ENCODE assay signal across 22 cellular contexts in the genomic region with DNA sequence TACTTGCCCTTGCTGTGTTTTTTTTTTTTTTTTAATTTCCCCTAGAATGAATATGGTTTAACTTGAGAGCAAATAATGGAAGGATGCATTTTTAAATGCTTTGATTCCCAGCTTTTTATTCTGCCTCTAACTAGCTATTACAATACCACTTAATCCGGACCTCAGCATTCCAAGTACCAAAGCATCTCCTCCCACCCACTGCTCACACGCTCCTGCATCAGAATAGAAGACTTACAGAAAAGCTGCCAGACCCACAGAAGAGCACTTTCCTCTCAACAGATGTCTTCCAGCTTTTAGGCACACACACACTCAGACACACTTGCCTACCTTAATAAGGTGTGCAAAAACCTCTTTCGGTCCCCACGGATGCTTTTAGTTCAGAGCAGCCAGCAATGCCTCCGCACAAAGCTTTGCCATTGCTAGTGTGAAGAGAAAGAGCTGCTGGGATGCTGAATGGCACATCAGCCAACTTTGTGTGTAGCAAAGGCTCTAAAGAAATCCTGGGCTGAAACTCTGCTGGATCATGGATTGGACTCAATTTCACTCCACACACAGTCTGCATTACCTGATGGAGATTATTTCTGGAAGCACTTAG.
A peak's percentile ranks its signal among the peaks of the same experiment; 100 is the strongest.
DNase-seq lines count a peak whose midpoint lies in the region; TF ChIP-seq lines count a peak whose summit lies in the region.
"Had no signal": no experiment of that assay in that cellular context is flagged by ENCODE, and none has a peak within 500 bp of the region (broad histone marks: within the 10 kb centered on the region; RNA-seq: fewer than 3 reads in every experiment).

No MANE protein-coding gene starts in this region.

- CTCF ChIA-PET in activated CD4-positive, alpha-beta memory T cell treated with anti-CD3 and anti-CD28 coated beads, Interleukin-2, amount 10 ng/mL, durations not matched to agents 7 days and 5 days (lab: Charles Lee): no interaction called here

- H3K4me1 Mint-ChIP-seq in brain: peaks cover 24% of the 10 kb centered on the region
- H3K4me1 Mint-ChIP-seq in activated CD4-positive, alpha-beta memory T cell treated with anti-CD3 and anti-CD28 coated beads, Interleukin-2, amount 10 ng/mL, durations not matched to agents 7 days and 5 days: no peaks in the 10 kb centered on the region
- H3K4me1 Mint-ChIP-seq: activated naive CD4-positive, alpha-beta T cell treated with anti-CD3 and anti-CD28 coated beads, Interleukin-2, amount 50 U/mL, for 24 hours had no signal

- H3K36me3 Mint-ChIP-seq in brain: no peaks in the 10 kb centered on the region
- H3K36me3 Mint-ChIP-seq in activated CD4-positive, alpha-beta memory T cell treated with anti-CD3 and anti-CD28 coated beads, Interleukin-2, amount 10 ng/mL, durations not matched to agents 7 days and 5 days (ENCODE audit: low read depth): no peaks in the 10 kb centered on the region
- H3K36me3 Mint-ChIP-seq: activated naive CD4-positive, alpha-beta T cell treated with anti-CD3 and anti-CD28 coated beads, Interleukin-2, amount 50 U/mL, for 24 hours had no signal

- H3K9me3 ChIP-seq in HUES64 (ENCODE audit: insufficient read depth, low read depth, low read length): no peaks in the 10 kb centered on the region
- H3K9me3 ChIP-seq: sigmoid colon, SJCRH30, transverse colon had no signal

- WGBS in HUES64: 13% methylated on average over 5 of the region's 5 CpGs

- peak overlapping the region; percentile 80 to 98 (median 84) for H3K27ac Mint-ChIP-seq in brain
- no peak overlapping the region for H3K27ac Mint-ChIP-seq in activated CD4-positive, alpha-beta memory T cell treated with anti-CD3 and anti-CD28 coated beads, Interleukin-2, amount 10 ng/mL, durations not matched to agents 7 days and 5 days
- H3K27ac Mint-ChIP-seq: activated CD8-positive, alpha-beta T cell treated with anti-CD3 and anti-CD28 coated beads, Interleukin-2, amount 10 ng/mL, durations not matched to agents 7 days and 5 days; activated naive CD4-positive, alpha-beta T cell treated with anti-CD3 and anti-CD28 coated beads, Interleukin-2, amount 50 U/mL, for 24 hours had no signal

- DNase-seq in inferior parietal cortex (ENCODE audit: extremely low spot score) (peak; percentile 30), retina (peak; percentile 43), NCI-H345 treated with DMSO at 0.1 percent for 48 hours (lab: John Stamatoyannopoulos, UW; ENCODE audit: unreplicated experiment) (no peak), NCI-H2227 treated with DMSO at 0.1 percent for 48 hours (lab: John Stamatoyannopoulos, UW) (no peak)
- DNase-seq in activated CD4-positive, alpha-beta memory T cell treated with anti-CD3 and anti-CD28 coated beads, Interleukin-2, amount 10 ng/mL, durations not matched to agents 7 days and 5 days: no peak
- DNase-seq: activated CD4-positive, CD25-positive, alpha-beta regulatory T cell; activated CD8-positive, alpha-beta T cell treated with anti-CD3 and anti-CD28 coated beads, Interleukin-2, amount 10 ng/mL, durations not matched to agents 7 days and 5 days; brain microvascular endothelial cell; Calu3; cortex of kidney; EL; foreskin fibroblast; left cardiac atrium; NCI-H1092 treated with DMSO at 0.1 percent for 48 hours; sigmoid colon; SJCRH30; stimulated activated naive CD4-positive, alpha-beta T cell treated with Interleukin-2 at 50 U/mL for 16 hours; transverse colon had no signal

- no peak for TF ChIP-seq CTCF in brain (conservative IDR thresholded peaks at IDR 0.05)

- H3K4me1 ChIP-seq in HUES64 (ENCODE audit: insufficient read depth, low read length): peaks cover 4% of the 10 kb centered on the region; the same call in 1 of the 2 replicates
- H3K4me1 ChIP-seq: sigmoid colon, SJCRH30, transverse colon had no signal

- H3K36me3 ChIP-seq in HUES64 (ENCODE audit: insufficient read depth, low read length): no peaks in the 10 kb centered on the region
- H3K36me3 ChIP-seq: brain microvascular endothelial cell, sigmoid colon, SJCRH30, transverse colon had no signal

- POLR2A ChIA-PET in activated CD4-positive, alpha-beta memory T cell treated with anti-CD3 and anti-CD28 coated beads, Interleukin-2, amount 10 ng/mL, durations not matched to agents 7 days and 5 days (lab: Charles Lee): no interaction called here

- peak overlapping the region; percentile 48; the same call in 1 of the 2 replicates for H3K4me3 ChIP-seq in HUES64 (ENCODE audit: low read length)
- H3K4me3 ChIP-seq: sigmoid colon, SJCRH30, transverse colon had no signal

- peaks cover 8% of the 10 kb centered on the region for H3K27me3 Mint-ChIP-seq in brain
- no peaks in the 10 kb centered on the region for H3K27me3 Mint-ChIP-seq in activated CD4-positive, alpha-beta memory T cell treated with anti-CD3 and anti-CD28 coated beads, Interleukin-2, amount 10 ng/mL, durations not matched to agents 7 days and 5 days
- H3K27me3 Mint-ChIP-seq: activated naive CD4-positive, alpha-beta T cell treated with anti-CD3 and anti-CD28 coated beads, Interleukin-2, amount 50 U/mL, for 24 hours had no signal

- peak overlapping the region; percentile 84 to 94 (median 91) for H3K4me3 Mint-ChIP-seq in brain
- H3K4me3 Mint-ChIP-seq in activated CD4-positive, alpha-beta memory T cell treated with anti-CD3 and anti-CD28 coated beads, Interleukin-2, amount 10 ng/mL, durations not matched to agents 7 days and 5 days: no peak overlapping the region
- H3K4me3 Mint-ChIP-seq: activated CD8-positive, alpha-beta T cell treated with anti-CD3 and anti-CD28 coated beads, Interleukin-2, amount 10 ng/mL, durations not matched to agents 7 days and 5 days; activated naive CD4-positive, alpha-beta T cell treated with anti-CD3 and anti-CD28 coated beads, Interleukin-2, amount 50 U/mL, for 24 hours had no signal

- no peaks in the 10 kb centered on the region for H3K27me3 ChIP-seq in HUES64 (ENCODE audit: insufficient read depth, low read length)
- H3K27me3 ChIP-seq: brain microvascular endothelial cell, sigmoid colon, SJCRH30, transverse colon had no signal

- H3K9me3 Mint-ChIP-seq in brain: no peaks in the 10 kb centered on the region
- no peaks in the 10 kb centered on the region for H3K9me3 Mint-ChIP-seq in activated CD4-positive, alpha-beta memory T cell treated with anti-CD3 and anti-CD28 coated beads, Interleukin-2, amount 10 ng/mL, durations not matched to agents 7 days and 5 days
- H3K9me3 Mint-ChIP-seq: activated naive CD4-positive, alpha-beta T cell treated with anti-CD3 and anti-CD28 coated beads, Interleukin-2, amount 50 U/mL, for 24 hours had no signal

- no peak overlapping the region; the same call in 1 of the 2 replicates for H3K27ac ChIP-seq in HUES64 (ENCODE audit: low read depth, low read length)
- H3K27ac ChIP-seq: brain microvascular endothelial cell, epithelial cell of prostate, sigmoid colon, SJCRH30, transverse colon had no signal

- H3K9ac ChIP-seq in HUES64 (ENCODE audit: low read depth, low read length): no peak overlapping the region

Comparison
In these comparisons a context has a peak if more than half of its experiments do, and no peak if none do; other contexts are left out.
1. DNase-seq: peak in inferior parietal cortex (single experiment) and retina (single experiment); none in NCI-H345 treated with DMSO at 0.1 percent for 48 hours (single experiment), NCI-H2227 treated with DMSO at 0.1 percent for 48 hours (single experiment) and activated CD4-positive, alpha-beta memory T cell treated with anti-CD3 and anti-CD28 coated beads, Interleukin-2, amount 10 ng/mL, durations not matched to agents 7 days and 5 days (single experiment).